In the genomic region with DNA sequence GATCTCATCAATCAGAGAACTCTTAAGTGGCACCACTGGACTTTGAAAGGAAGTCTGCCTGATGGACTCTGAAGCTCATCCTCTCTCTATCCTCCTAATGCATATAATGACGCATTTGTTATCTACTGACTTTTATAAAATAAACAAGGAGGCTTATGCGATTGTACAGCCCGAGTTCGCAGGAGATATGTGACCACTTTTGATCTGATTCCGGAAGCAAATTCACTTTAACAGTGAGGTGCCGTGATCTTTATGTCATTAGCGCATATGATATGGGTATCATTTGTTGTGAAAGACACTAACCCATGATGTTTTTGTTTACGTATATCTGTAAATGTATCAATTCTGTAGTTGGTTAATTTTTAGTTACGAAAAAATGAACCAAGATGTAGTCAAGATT, we compare ENCODE assay signal across 8 cellular contexts. TPM values are rescaled to one million over a fixed set of nuclear protein-coding genes. Genes with fewer than 3 reads are reported as not detected.
DNase-seq lines count a peak whose midpoint lies in the region; ATAC-seq and TF ChIP-seq lines count a peak whose summit lies in the region.

No MANE protein-coding gene starts in this region.

- H3K27ac Mint-ChIP-seq in MCF 10A (ENCODE audit: low read depth, unreplicated experiment) = peak overlapping the region; percentile 81

- CTCF ChIA-PET in IMR-90 (lab: Yijun Ruan, JAX) = no interaction called here
- CTCF ChIA-PET in MCF 10A (lab: Yijun Ruan, JAX) = interaction anchor here (0.6 to 1.1 kb wide), 2 partner anchors 15 to 21 kb away, joined by 3 to 4 read pairs; no protein-coding TSS in a partner anchor

- H3K4ac ChIP-seq in IMR-90 (ENCODE audit: low read depth, low read length) = peak overlapping the region; percentile 64; the same call in 1 of the 2 replicates

- H3K9me3 ChIP-seq in DND-41 (ENCODE audit: insufficient read depth, low read length, severe bottlenecking) = no peaks in the 10 kb centered on the region
- no peaks in the 10 kb centered on the region for H3K9me3 ChIP-seq in IMR-90 (ENCODE audit: control insufficient read depth, insufficient read depth, low read length)
- H3K9me3 ChIP-seq in mononuclear cell (ENCODE audit: low read depth, low read length) = no peaks in the 10 kb centered on the region

- POLR2A ChIA-PET in IMR-90 (lab: Charles Lee; ENCODE audit: unreplicated experiment) (no interaction called here), MCF 10A (lab: Yijun Ruan, JAX) (interaction anchor here (0.6 to 1.5 kb wide), 28 partner anchors 9 to 1420 kb away, joined by 3 to 11 read pairs (median 4); no protein-coding TSS in a partner anchor)

- H3K27me3 ChIP-seq in DND-41 (ENCODE audit: insufficient read depth, low read length, poor library complexity) (no peaks in the 10 kb centered on the region), IMR-90 (ENCODE audit: control insufficient read depth, insufficient read depth, low read length) (no peaks in the 10 kb centered on the region), mononuclear cell (ENCODE audit: insufficient read depth, low read length) (no peaks in the 10 kb centered on the region)

- H2BK5ac ChIP-seq in IMR-90 (ENCODE audit: low read depth, low read length, poor library complexity, severe bottlenecking) = peak overlapping the region; percentile 63

- H3K9me3 Mint-ChIP-seq in MCF 10A (ENCODE audit: unreplicated experiment) = no peaks in the 10 kb centered on the region

- dilution Hi-C loops in IMR-90 (cut with HindIII; ENCODE audit: low sequenced_read_pairs, unreplicated experiment) = no loop called here

- no peak overlapping the region for H2BK20ac ChIP-seq in IMR-90 (ENCODE audit: low read depth, low read length)

- H4K5ac ChIP-seq in IMR-90 (ENCODE audit: low read depth, low read length) = peak overlapping the region; percentile 90; the same call in 1 of the 2 replicates

- in situ Hi-C loops in IMR-90 (cut with MboI; ENCODE audit: low sequenced_read_pairs) = no loop called here

- H3K9me1 ChIP-seq in IMR-90 (ENCODE audit: insufficient read depth, low read length) = 0 out of 2 replicates have a peak, but pooled peaks cover 2% of the 10 kb centered on the region

- DNase-seq in DND-41 (no peak), IMR-90 (peak; percentile 57), MCF 10A (ENCODE audit: unreplicated experiment) (peak; percentile 0), HCEC 1CT (no peak), NCI-H1436 (lab: John Stamatoyannopoulos, UW) (no peak), DMS153 (lab: John Stamatoyannopoulos, UW) (no peak)

- H3K9ac ChIP-seq in DND-41 (ENCODE audit: low read depth, low read length) = peak overlapping the region; percentile 75
- peak overlapping the region; percentile 83 for H3K9ac ChIP-seq in IMR-90 (ENCODE audit: low read depth, low read length)

- H3K4me1 ChIP-seq in DND-41 (ENCODE audit: insufficient read depth, low read length) (peaks cover 35% of the 10 kb centered on the region), IMR-90 (ENCODE audit: control insufficient read depth, insufficient read depth, low read length) (no peaks in the 10 kb centered on the region), mononuclear cell (ENCODE audit: insufficient read depth, low read length) (peaks cover 53% of the 10 kb centered on the region)

- H3K4me2 ChIP-seq in DND-41 (ENCODE audit: insufficient read depth, low read length) (peak overlapping the region; percentile 92), IMR-90 (ENCODE audit: low read depth, low read length) (peak overlapping the region; percentile 98)

- TF ChIP-seq CTCF in DND-41 (IDR thresholded peaks at IDR 0.05; ENCODE audit: borderline replicate concordance, extremely low read depth, low read length, poor library complexity, severe bottlenecking) (no peak), IMR-90 (conservative IDR thresholded peaks at IDR 0.05; ENCODE audit: low read depth, low read length) (no peak), MCF 10A (IDR thresholded peaks at IDR 0.05; ENCODE audit: unreplicated experiment) (no peak)

- H3K56ac ChIP-seq in IMR-90 (ENCODE audit: extremely low read depth, insufficient read depth, low read length) = peak overlapping the region; percentile 40; the same call in 1 of the 2 replicates

- TF ChIP-seq POLR2A in IMR-90 (IDR thresholded peaks at IDR 0.05; ENCODE audit: low read depth, low read length) = no peak

- H2AK9ac ChIP-seq in IMR-90 (replicated peaks; ENCODE audit: low read depth, low read length, poor library complexity) = no peak overlapping the region

- intact Hi-C loops in IMR-90 (cut with micrococcal nuclease) = loop anchor here (5.0 to 10.0 kb wide), 2 partner anchors 120 to 388 kb away; partner anchors contain the start of genes CCNB2 and MYO1E
- intact Hi-C loops in MCF 10A (cut with micrococcal nuclease) = loop anchor here (5.0 kb wide), 1 partner anchor 120 kb away; the partner anchor contains the start of gene CCNB2

- H2AFZ ChIP-seq in DND-41 (ENCODE audit: low read depth, low read length) (peak overlapping the region; percentile 92), IMR-90 (replicated peaks; ENCODE audit: low read length, poor library complexity) (peak overlapping the region; percentile 72)

- no peak overlapping the region for H4K91ac ChIP-seq in IMR-90 (ENCODE audit: insufficient read depth, low read depth, low read length)

- peaks cover 45% of the 10 kb centered on the region for H3K79me2 ChIP-seq in DND-41 (ENCODE audit: insufficient read depth, low read length)

- peaks cover 6 to 25% of the 10 kb centered on the region in 2 experiments; a peak in 2 of 4 replicates for H3K79me1 ChIP-seq in IMR-90 (ENCODE audit: low read depth in 1 of 2, low read length in 2 of 2)

- H3K4me1 Mint-ChIP-seq in MCF 10A (ENCODE audit: insufficient read depth, unreplicated experiment) = peaks cover 11% of the 10 kb centered on the region

- H2BK120ac ChIP-seq in IMR-90 (ENCODE audit: low read depth, low read length) = no peak overlapping the region

- 0% methylated on average over 1 of the region's 9 CpGs; no CpG with 5 or more reads in 1 of the 2 experiments for WGBS in IMR-90 (ENCODE audit: extremely low coverage in 2 of 2, insufficient read length in 1 of 2), 2 experiments

- peak overlapping the region; percentile 83; the same call in 1 of the 2 replicates for H3K18ac ChIP-seq in IMR-90 (ENCODE audit: low read depth, low read length)

- no peak overlapping the region for H2AK5ac ChIP-seq in IMR-90 (ENCODE audit: low read depth, low read length)

- BruUV-seq in IMR-90 (replicated peaks; lab: Mats Ljungman, UMichigan) = no TSS peak
- TSS peak; percentile 28 for BruUV-seq in MCF 10A (replicated peaks; lab: Mats Ljungman, UMichigan)

- H3K27ac ChIP-seq in DND-41 (ENCODE audit: low read length) (peak overlapping the region; percentile 84), IMR-90 (ENCODE audit: insufficient read depth, low read length) (peak overlapping the region; percentile 46; the same call in 1 of the 2 replicates)

- H3K27me3 Mint-ChIP-seq in MCF 10A (ENCODE audit: insufficient read depth, unreplicated experiment) = peaks cover 18% of the 10 kb centered on the region

- peaks cover 10% of the 10 kb centered on the region for H3K36me3 Mint-ChIP-seq in MCF 10A (ENCODE audit: insufficient read depth, unreplicated experiment)

- peak overlapping the region; percentile 91 to 99 for H3K4me3 ChIP-seq in DND-41 (ENCODE audit: low read depth in 1 of 2, low read length in 2 of 2)
- peak overlapping the region; percentile 98 for H3K4me3 ChIP-seq in IMR-90 (ENCODE audit: insufficient read depth, low read depth, low read length)
- peak overlapping the region; percentile 100 for H3K4me3 ChIP-seq in mononuclear cell (ENCODE audit: low read length)

- no peak for TF ChIP-seq RAD21 in IMR-90 (IDR thresholded peaks at IDR 0.05; ENCODE audit: low read length)

- H4K8ac ChIP-seq in IMR-90 (ENCODE audit: low read depth in 2 of 2, low read length in 2 of 2) = peak overlapping the region; percentile 37 to 96

- H3K4me3 Mint-ChIP-seq in MCF 10A (ENCODE audit: unreplicated experiment) = peak overlapping the region; percentile 83

- H3K36me3 ChIP-seq in DND-41 (ENCODE audit: insufficient read depth, low read length) (peaks cover 15% of the 10 kb centered on the region), IMR-90 (ENCODE audit: control insufficient read depth, insufficient read depth, low read length) (peaks cover 2% of the 10 kb centered on the region; the same call in 1 of the 2 replicates)

- peak overlapping the region; percentile 91 for H3K14ac ChIP-seq in IMR-90 (replicated peaks; ENCODE audit: low read depth, low read length)

- H2BK15ac ChIP-seq in IMR-90 (ENCODE audit: low read depth, low read length) = 0 out of 3 replicates have a peak overlapping the region, but pooled peaks have one; percentile 38

- H4K20me1 ChIP-seq in DND-41 (ENCODE audit: insufficient read depth, low read length) (peaks cover 35% of the 10 kb centered on the region), IMR-90 (ENCODE audit: insufficient read depth, low read length) (peaks cover 37% of the 10 kb centered on the region)

- no peak overlapping the region for H3K23ac ChIP-seq in IMR-90 (ENCODE audit: low read depth, low read length)

- no peak for ATAC-seq in DND-41 (ENCODE audit: insufficient read depth, low read depth)
- ATAC-seq in IMR-90 (ENCODE audit: low read depth) = peak; percentile 15
- no peak for ATAC-seq in esophagus mucosa

TF ChIP-seq in IMR-90, 13 proteins besides CTCF, POLR2A, EP300 and RAD21:
- no peak for TF ChIP-seq RFX5 (IDR thresholded peaks at IDR 0.05; ENCODE audit: low read depth, low read length)
- 0 out of 2 replicates have a peak, but pooled peaks have one; percentile 28 for TF ChIP-seq FOS (IDR thresholded peaks at IDR 0.05; ENCODE audit: low read depth, low read length)

RNA-seq across cellular contexts. Expression of gene RNF111, which starts 0.4 kb away (rescaled TPM):
- total RNA-seq in IMR-90 (2012; rRNA removed) (17.2 and 20.1 TPM in 2 replicates), MCF 10A (2022) (29.2 and 32.8 TPM in 2 replicates), mononuclear cell (32.0 TPM), esophagus mucosa (21.0 TPM)
- polyA plus RNA-seq in IMR-90 (2012; rRNA removed) = 13.5 and 14.0 TPM in 2 replicates
- polyA plus RNA-seq in IMR-90 (2012; cell fraction: cytosol; rRNA removed) = 3.1 and 6.1 TPM in 2 replicates
- polyA plus RNA-seq in IMR-90 (2012; cell fraction: nucleus; rRNA removed; ENCODE audit: low replicate concordance) = 14.5 and 29.6 TPM in 2 replicates

RNA-seq across cellular contexts. Expression of gene SLTM, which starts 53.6 kb away (rescaled TPM):
- total RNA-seq in IMR-90 (2012; rRNA removed) (36.0 and 66.7 TPM in 2 replicates), MCF 10A (2022) (108 and 117 TPM in 2 replicates), mononuclear cell (183 TPM), esophagus mucosa (53.4 TPM)
- polyA plus RNA-seq in IMR-90 (2012; rRNA removed) = 47.2 and 57.6 TPM in 2 replicates
- polyA plus RNA-seq in IMR-90 (2012; cell fraction: cytosol; rRNA removed) = 8.8 and 10.4 TPM in 2 replicates
- 43.5 and 185 TPM in 2 replicates for polyA plus RNA-seq in IMR-90 (2012; cell fraction: nucleus; rRNA removed; ENCODE audit: low replicate concordance)

Comparison
In these comparisons a context has a peak if more than half of its experiments do, and no peak if none do; other contexts are left out.
1. DNase-seq: peak in IMR-90 (single experiment) and MCF 10A (single experiment); none in DND-41 (single experiment), HCEC 1CT (single experiment), NCI-H1436 (single experiment) and DMS153 (single experiment).
2. Peak in every context shown above with its lines, with median percentiles within 50 percentile points of each other: H3K4me3 ChIP-seq.